Comparison of ENCODE assay signal across 8 cellular contexts in genomic region chr1:100249537-100250257, GRCh38. TPM values are rescaled to one million over a fixed set of nuclear protein-coding genes. Genes with fewer than 3 reads are reported as not detected.
DNase-seq lines count a peak whose midpoint lies in the region; ATAC-seq and TF ChIP-seq lines count a peak whose summit lies in the region.

Gene DBT, minus strand, starts transcription at chr1:100249834. Its CDS starts 14 bp downstream, at chr1:100249820.

- peaks cover 15% of the 10 kb centered on the region for H3K4me1 Mint-ChIP-seq in CD4-positive, alpha-beta T cell (ENCODE audit: low read depth)
- peaks cover 21% of the 10 kb centered on the region for H3K4me1 Mint-ChIP-seq in activated CD4-positive, alpha-beta memory T cell treated with anti-CD3 and anti-CD28 coated beads for 36 hours (ENCODE audit: low read depth)

- H3K4me3 ChIP-seq in lower leg skin (ENCODE audit: low read depth, poor library complexity, severe bottlenecking): peak within 1 kb of the TSS; percentile 67

- CTCF ChIA-PET in CD4-positive, alpha-beta T cell (lab: Charles Lee): interaction anchor here (1.2 to 1.7 kb wide), 2 partner anchors 16 to 210 kb away, joined by 4 to 5 read pairs; partner anchors contain the start of gene RTCA
- CTCF ChIA-PET in activated CD4-positive, alpha-beta memory T cell treated with anti-CD3 and anti-CD28 coated beads for 36 hours (lab: Charles Lee): interaction anchor here (0.6 to 1.8 kb wide), 7 partner anchors 17 to 210 kb away, joined by 3 to 7 read pairs (median 3); partner anchors contain the start of gene RTCA

- ATAC-seq in CD4-positive, alpha-beta T cell (ENCODE audit: poor library complexity): peak; percentile 99
- peak; percentile 100 for ATAC-seq in GM19452 (IDR thresholded peaks at IDR 0.05; ENCODE audit: unreplicated experiment)
- ATAC-seq in HG03575 (IDR thresholded peaks at IDR 0.05; ENCODE audit: extremely low read depth, insufficient number of reproducible peaks, low FRiP score, unreplicated experiment): peak; percentile 99

- intact Hi-C loops in CD4-positive, alpha-beta T cell (cut with DNase I, micrococcal nuclease): loop anchor here (1.0 to 5.0 kb wide), 5 partner anchors 17 to 212 kb away; partner anchors contain the start of genes TRMT13 (in 2 of the 2), CDC14A (in 1 of the 2), RTCA (in 1 of the 2) and SASS6 (in 1 of the 2)
- intact Hi-C loops in activated CD4-positive, alpha-beta memory T cell treated with anti-CD3 and anti-CD28 coated beads for 36 hours (cut with micrococcal nuclease): loop anchor here (1.0 kb wide), 5 partner anchors 16 to 211 kb away; partner anchors contain the start of gene TRMT13
- intact Hi-C loops in lower leg skin (cut with DNase I; ENCODE audit: low total_unique reads): no loop called here

- 0% methylated on average over 31 of the region's 31 CpGs for WGBS in lower leg skin, 2 donors

- POLR2A ChIA-PET in CD4-positive, alpha-beta T cell (lab: Charles Lee): interaction anchor here (0.6 to 3.3 kb wide), 22 partner anchors 12 to 647 kb away, joined by 3 to 83 read pairs (median 4); partner anchors contain the start of genes CDC14A, RTCA, SASS6 and TRMT13
- POLR2A ChIA-PET in activated CD4-positive, alpha-beta memory T cell treated with anti-CD3 and anti-CD28 coated beads for 36 hours (lab: Charles Lee): interaction anchor here (0.5 to 2.0 kb wide), 7 partner anchors 11 to 400 kb away, joined by 3 to 15 read pairs (median 3); partner anchors contain the start of genes CDC14A and RTCA

- H3K9me3 ChIP-seq in CD4-positive, alpha-beta T cell (ENCODE audit: control insufficient read depth, low read length): no peaks in the 10 kb centered on the region

- H3K27me3 ChIP-seq in CD4-positive, alpha-beta T cell (ENCODE audit: control insufficient read depth, insufficient read depth, low read length): no peaks in the 10 kb centered on the region

- no peaks in the 10 kb centered on the region for H3K9me3 Mint-ChIP-seq in CD4-positive, alpha-beta T cell
- no peaks in the 10 kb centered on the region for H3K9me3 Mint-ChIP-seq in activated CD4-positive, alpha-beta memory T cell treated with anti-CD3 and anti-CD28 coated beads for 36 hours

- TF ChIP-seq POLR2A in lower leg skin (IDR thresholded peaks at IDR 0.05): no peak

- peak; percentile 82 to 90 (median 84) for DNase-seq in CD4-positive, alpha-beta T cell
- DNase-seq in NCI-H82 treated with DMSO at 0.1 percent for 48 hours (lab: John Stamatoyannopoulos, UW; ENCODE audit: unreplicated experiment) (peak; percentile 96), ecto neural progenitor cell (ENCODE audit: low spot score) (peak; percentile 97), lower leg skin (ENCODE audit: low spot score in 2 of 2) (peak; percentile 97 to 99)
- peak; percentile 96 for DNase-seq in activated CD4-positive, alpha-beta memory T cell treated with anti-CD3 and anti-CD28 coated beads for 36 hours
- peak; percentile 86 to 92 for DNase-seq in stimulated activated CD4-positive, alpha-beta T cell treated with anti-CD3 and anti-CD28 coated beads, Interleukin-4, amount 100 ng/mL, for 48 hours (ENCODE audit: low read depth in 2 of 2)

- H3K4me3 Mint-ChIP-seq in CD4-positive, alpha-beta T cell: no peak within 1 kb of the TSS
- no peak within 1 kb of the TSS for H3K4me3 Mint-ChIP-seq in activated CD4-positive, alpha-beta memory T cell treated with anti-CD3 and anti-CD28 coated beads for 36 hours

- no peaks in the 10 kb centered on the region for H3K27me3 Mint-ChIP-seq in CD4-positive, alpha-beta T cell
- H3K27me3 Mint-ChIP-seq in activated CD4-positive, alpha-beta memory T cell treated with anti-CD3 and anti-CD28 coated beads for 36 hours: no peaks in the 10 kb centered on the region

- H3K27ac Mint-ChIP-seq in CD4-positive, alpha-beta T cell: no peak within 1 kb of the TSS
- H3K27ac Mint-ChIP-seq in activated CD4-positive, alpha-beta memory T cell treated with anti-CD3 and anti-CD28 coated beads for 36 hours: no peak within 1 kb of the TSS

- peak within 1 kb of the TSS; percentile 51 for H3K27ac ChIP-seq in CD4-positive, alpha-beta T cell (ENCODE audit: low read depth, low read length)

- no peaks in the 10 kb centered on the region for H3K36me3 Mint-ChIP-seq in CD4-positive, alpha-beta T cell (ENCODE audit: low read depth)
- no peaks in the 10 kb centered on the region for H3K36me3 Mint-ChIP-seq in activated CD4-positive, alpha-beta memory T cell treated with anti-CD3 and anti-CD28 coated beads for 36 hours

- TF ChIP-seq CTCF in CD4-positive, alpha-beta T cell (IDR thresholded peaks at IDR 0.05): no peak
- TF ChIP-seq CTCF in lower leg skin (IDR thresholded peaks at IDR 0.05): peak in 1 of 3 donors; percentile 17

RNA-seq across cellular contexts. Expression of gene DBT, which starts in this region (rescaled TPM):
- total RNA-seq in CD4-positive, alpha-beta T cell: 1 to 10 TPM; 5.3 to 5.4 TPM
- 10 to 100 TPM; 11.4 to 11.7 TPM for total RNA-seq in activated CD4-positive, alpha-beta memory T cell treated with anti-CD3 and anti-CD28 coated beads for 36 hours
- total RNA-seq in lower leg skin: 1 to 10 TPM; 6.4 to 9.9 (median 8.2) TPM

Comparison
In these comparisons a context has a peak if more than half of its experiments do, and no peak if none do; other contexts are left out.
1. Peak in every context shown above with its lines: DNase-seq, ATAC-seq, H3K4me3 ChIP-seq and H3K27ac ChIP-seq.